12 cellular contexts compared by ENCODE assay signal in the genomic region with DNA sequence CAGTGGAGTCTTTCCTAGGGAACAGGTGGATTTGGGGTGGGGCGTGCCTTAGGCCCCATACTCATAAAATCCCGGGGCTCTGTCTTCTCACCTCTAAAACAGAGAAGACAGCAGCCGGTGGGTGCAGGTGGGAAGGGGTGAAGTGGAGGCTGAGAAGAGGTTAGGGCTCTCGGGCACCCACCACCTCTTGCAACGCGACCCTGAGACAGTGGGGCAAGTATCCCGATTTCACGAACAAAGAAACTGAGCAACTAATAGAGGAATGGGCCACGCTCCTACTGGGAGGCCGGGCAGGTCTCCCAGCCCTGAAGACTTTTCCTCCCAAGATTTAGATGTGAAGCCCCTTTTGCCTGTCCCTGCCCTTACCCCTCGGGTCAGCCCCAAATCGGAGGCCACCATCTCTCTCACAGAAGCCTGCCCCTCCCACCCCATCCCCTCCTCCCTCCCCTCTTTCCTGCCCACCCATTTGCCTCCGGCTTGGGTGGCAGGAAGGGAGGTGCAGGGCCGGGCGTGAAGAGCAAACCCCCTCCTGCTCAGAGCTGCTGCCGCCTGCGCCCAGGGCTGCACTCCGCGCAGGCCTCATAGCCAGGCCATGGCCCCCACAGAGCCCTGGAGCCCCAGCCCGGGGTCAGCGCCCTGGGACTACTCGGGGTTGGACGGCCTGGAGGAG. TPM values are rescaled to one million over a fixed set of nuclear protein-coding genes. Genes with fewer than 3 reads are reported as not detected.
DNase-seq lines count a peak whose midpoint lies in the region; ATAC-seq, FAIRE-seq and TF ChIP-seq lines count a peak whose summit lies in the region.
"Had no signal": no experiment of that assay in that cellular context is flagged by ENCODE, and none has a peak within 500 bp of the region (broad histone marks: within the 10 kb centered on the region; RNA-seq: fewer than 3 reads in every experiment).

A gene with protein sequence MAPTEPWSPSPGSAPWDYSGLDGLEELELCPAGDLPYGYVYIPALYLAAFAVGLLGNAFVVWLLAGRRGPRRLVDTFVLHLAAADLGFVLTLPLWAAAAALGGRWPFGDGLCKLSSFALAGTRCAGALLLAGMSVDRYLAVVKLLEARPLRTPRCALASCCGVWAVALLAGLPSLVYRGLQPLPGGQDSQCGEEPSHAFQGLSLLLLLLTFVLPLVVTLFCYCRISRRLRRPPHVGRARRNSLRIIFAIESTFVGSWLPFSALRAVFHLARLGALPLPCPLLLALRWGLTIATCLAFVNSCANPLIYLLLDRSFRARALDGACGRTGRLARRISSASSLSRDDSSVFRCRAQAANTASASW (plus strand): TSS at position 536 of the 670 bp plus-strand sequence. CDS start 57 bp downstream, at position 593.

- H3K4me1 Mint-ChIP-seq in GM23338 (peaks cover 20% of the 10 kb centered on the region), astrocyte (ENCODE audit: low read depth, unreplicated experiment) (no peaks in the 10 kb centered on the region)
- H3K4me1 Mint-ChIP-seq in stimulated activated naive B cell treated with anti-CD40 and anti-IgM and Interleukin-4, amounts not matched to agents 10 μg/mL and 1 μg/mL and 100 μg/mL, for 72 hours, result peaks cover 13 to 19% of the 10 kb centered on the region in 2 donors

- peaks cover 9% of the 10 kb centered on the region for H3K27me3 Mint-ChIP-seq in GM23338 (ENCODE audit: insufficient read depth, low read depth, poor library complexity)
- peaks cover 32% of the 10 kb centered on the region for H3K27me3 Mint-ChIP-seq in astrocyte (ENCODE audit: low read depth, unreplicated experiment)
- peaks cover 41 to 52% of the 10 kb centered on the region in 2 donors for H3K27me3 Mint-ChIP-seq in stimulated activated naive B cell treated with anti-CD40 and anti-IgM and Interleukin-4, amounts not matched to agents 10 μg/mL and 1 μg/mL and 100 μg/mL, for 72 hours

- peaks cover 5% of the 10 kb centered on the region for H3K4me1 ChIP-seq in GM23338 (ENCODE audit: insufficient read depth)
- H3K4me1 ChIP-seq in astrocyte (ENCODE audit: insufficient read depth, low read length), result peaks cover 10% of the 10 kb centered on the region
- peaks cover 12 to 18% of the 10 kb centered on the region in 2 donors for H3K4me1 ChIP-seq in left lung

- TF ChIP-seq CTCF in GM23338 (conservative IDR thresholded peaks at IDR 0.05; ENCODE audit: low read depth in 2 of 2) (no peak), astrocyte (IDR thresholded peaks at IDR 0.05; ENCODE audit: insufficient read depth, low read depth, low read length) (no peak), left lung (IDR thresholded peaks at IDR 0.05) (no peak)

- H3K79me2 ChIP-seq in GM23338 (replicated peaks; ENCODE audit: insufficient read depth) (no peaks in the 10 kb centered on the region), astrocyte (ENCODE audit: insufficient read depth, low read length) (no peaks in the 10 kb centered on the region)

- no peaks in the 10 kb centered on the region for H3K9me2 ChIP-seq in GM23338 (ENCODE audit: insufficient read depth)

- H3K27ac ChIP-seq in GM23338 (ENCODE audit: low read depth) (no peak within 1 kb of the TSS), astrocyte (ENCODE audit: low read depth, low read length) (no peak within 1 kb of the TSS), left lung (no peak within 1 kb of the TSS)

- ATAC-seq in GM23338 (no peak; the same call in 2 of the 3 replicates), left lung (peak; percentile 11), GM19395 (IDR thresholded peaks at IDR 0.05; ENCODE audit: unreplicated experiment) (no peak), GM19328 (IDR thresholded peaks at IDR 0.05; ENCODE audit: unreplicated experiment) (no peak)
- ATAC-seq in stimulated activated naive B cell treated with anti-CD40 and anti-IgM and Interleukin-4, amounts not matched to agents 10 μg/mL and 1 μg/mL and 100 μg/mL, for 72 hours (replicated peaks), result no peak

- H3K4me3 ChIP-seq in GM23338 (peak within 1 kb of the TSS; percentile 7; the same call in 1 of the 2 replicates), astrocyte (ENCODE audit: insufficient read depth, low read depth, low read length) (peak within 1 kb of the TSS; percentile 39), left lung (peak within 1 kb of the TSS in 1 of 2 donors; percentile 16)

- H3K9me3 Mint-ChIP-seq in GM23338 (no peaks in the 10 kb centered on the region), astrocyte (ENCODE audit: unreplicated experiment) (peaks cover 2% of the 10 kb centered on the region)
- H3K9me3 Mint-ChIP-seq in stimulated activated naive B cell treated with anti-CD40 and anti-IgM and Interleukin-4, amounts not matched to agents 10 μg/mL and 1 μg/mL and 100 μg/mL, for 72 hours, result no peaks in the 10 kb centered on the region
- H3K9me3 Mint-ChIP-seq: T-helper 2 cell treated with Interferon-gamma antibody and Interleukin-4, amounts not matched to agents 5 μg/mL and 100 μg/mL, for 36 hours had no signal

- no peak for FAIRE-seq in astrocyte (lab: Jason Lieb, UNC)

- H3K9me3 ChIP-seq in astrocyte (ENCODE audit: insufficient read depth, low read depth, low read length), result no peaks in the 10 kb centered on the region
- no peaks in the 10 kb centered on the region for H3K9me3 ChIP-seq in left lung

- H3K36me3 ChIP-seq in GM23338 (ENCODE audit: insufficient read depth) (no peaks in the 10 kb centered on the region), astrocyte (ENCODE audit: insufficient read depth, low read length) (no peaks in the 10 kb centered on the region), left lung (no peaks in the 10 kb centered on the region)

- intact Hi-C loops in left lung (cut with DNase I), result no loop called here

- H3K27ac Mint-ChIP-seq in GM23338 (no peak within 1 kb of the TSS), astrocyte (ENCODE audit: unreplicated experiment) (peak within 1 kb of the TSS; percentile 41)
- peak within 1 kb of the TSS; percentile 74 for H3K27ac Mint-ChIP-seq in stimulated activated naive B cell treated with anti-CD40 and anti-IgM and Interleukin-4, amounts not matched to agents 10 μg/mL and 1 μg/mL and 100 μg/mL, for 72 hours
- H3K27ac Mint-ChIP-seq: T-helper 2 cell treated with Interferon-gamma antibody and Interleukin-4, amounts not matched to agents 5 μg/mL and 100 μg/mL, for 36 hours had no signal

- H3K4me3 Mint-ChIP-seq in GM23338, result no peak within 1 kb of the TSS
- H3K4me3 Mint-ChIP-seq in astrocyte (ENCODE audit: unreplicated experiment), result no peak within 1 kb of the TSS
- peak within 1 kb of the TSS; percentile 67 to 74 for H3K4me3 Mint-ChIP-seq in stimulated activated naive B cell treated with anti-CD40 and anti-IgM and Interleukin-4, amounts not matched to agents 10 μg/mL and 1 μg/mL and 100 μg/mL, for 72 hours
- H3K4me3 Mint-ChIP-seq: T-helper 2 cell treated with Interferon-gamma antibody and Interleukin-4, amounts not matched to agents 5 μg/mL and 100 μg/mL, for 36 hours had no signal

- no peak within 1 kb of the TSS for H3K9ac ChIP-seq in astrocyte (ENCODE audit: low read length)

- no peak for DNase-seq in GM23338 (ENCODE audit: low spot score)
- DNase-seq in astrocyte (ENCODE audit: low read depth), result no peak
- DNase-seq in left lung, result no peak
- DNase-seq in stimulated activated naive B cell treated with anti-CD40 and anti-IgM and Interleukin-4, amounts not matched to agents 10 μg/mL and 1 μg/mL and 100 μg/mL, for 72 hours, result no peak
- DNase-seq in NCI-H226, result no peak
- DNase-seq in CD1c-positive myeloid dendritic cell (ENCODE audit: extremely low spot score), result no peak
- DNase-seq: NCI-H1694 treated with DMSO at 0.1 percent for 48 hours; stimulated activated CD4-positive, alpha-beta T cell treated with anti-CD3 and anti-CD28 coated beads, Interleukin-15, amount 100 ng/mL, for 24 hours had no signal

- H3K4me2 ChIP-seq in GM23338 (0 out of 2 replicates have a peak within 1 kb of the TSS, but pooled peaks have one; percentile 32), astrocyte (ENCODE audit: low read length) (peak within 1 kb of the TSS; percentile 84)

- H3K36me3 Mint-ChIP-seq in GM23338 (ENCODE audit: low read depth) (no peaks in the 10 kb centered on the region; the same call in 2 of the 3 replicates), astrocyte (ENCODE audit: low read depth, unreplicated experiment) (no peaks in the 10 kb centered on the region)
- H3K36me3 Mint-ChIP-seq in stimulated activated naive B cell treated with anti-CD40 and anti-IgM and Interleukin-4, amounts not matched to agents 10 μg/mL and 1 μg/mL and 100 μg/mL, for 72 hours, result no peaks in the 10 kb centered on the region

- 0 out of 2 replicates have a peak, but pooled peaks cover 2% of the 10 kb centered on the region for H3F3A ChIP-seq in GM23338 (replicated peaks; ENCODE audit: low read depth)

- no peaks in the 10 kb centered on the region for H4K20me1 ChIP-seq in GM23338 (replicated peaks; ENCODE audit: insufficient read depth)
- H4K20me1 ChIP-seq in astrocyte (ENCODE audit: insufficient read depth, low read length), result no peaks in the 10 kb centered on the region

- peaks cover 18% of the 10 kb centered on the region; the same call in 1 of the 2 replicates for H3K27me3 ChIP-seq in GM23338 (ENCODE audit: insufficient read depth)
- H3K27me3 ChIP-seq in astrocyte (ENCODE audit: insufficient read depth, low read length), result peaks cover 50% of the 10 kb centered on the region
- peaks cover 32 to 77% of the 10 kb centered on the region in 2 donors for H3K27me3 ChIP-seq in left lung

- peak within 1 kb of the TSS; percentile 90 for H2AFZ ChIP-seq in GM23338
- peak within 1 kb of the TSS; percentile 60 for H2AFZ ChIP-seq in astrocyte (ENCODE audit: low read depth, low read length)

TF ChIP-seq in GM23338, 12 proteins besides CTCF, POLR2A, EP300 and RAD21 (continues in another document):
- TF ChIP-seq NANOG (IDR thresholded peaks at IDR 0.05; ENCODE audit: borderline replicate concordance), result no peak
- no peak for TF ChIP-seq EZH2phosphoT487 (IDR thresholded peaks at IDR 0.05; ENCODE audit: unreplicated experiment)

RNA-seq across cellular contexts. Expression of the gene that starts here (rescaled TPM):
- total RNA-seq in GM23338 (2014; rRNA removed; shearing (Covaris generic)), result not detected in 2 replicates
- polyA plus RNA-seq in GM23338 (2016; fragmentation: Nextera tagmentation; extraction: Ambion mirVana), result not detected in 2 replicates
- not detected in 2 replicates for total RNA-seq in astrocyte
- under 1 TPM; 0.26 to 0.52 TPM for total RNA-seq in left lung
- total RNA-seq: Daoy had no signal

Comparison
In these comparisons a context has a peak if more than half of its experiments do, and no peak if none do; other contexts are left out.
1. Peak in ATAC-seq in left lung; RNA of the gene not detected or under 1 TPM.
2. H3K4me3 Mint-ChIP-seq: peak in stimulated activated naive B cell treated with anti-CD40 and anti-IgM and Interleukin-4, amounts not matched to agents 10 μg/mL and 1 μg/mL and 100 μg/mL, for 72 hours (2 of 2); none in GM23338 (single experiment) and astrocyte (single experiment).